In genomic region chr20:44211177-44212039, GRCh38 we compare ENCODE assay signal across 8 cellular contexts. TPM values are rescaled to one million over a fixed set of nuclear protein-coding genes. Genes with fewer than 3 reads are reported as not detected.
DNase-seq lines count a peak whose midpoint lies in the region; ATAC-seq, FAIRE-seq and TF ChIP-seq lines count a peak whose summit lies in the region.

No MANE protein-coding gene starts in this region.

- intact Hi-C loops in lower lobe of right lung (cut with DNase I) (no loop called here), thyroid gland (cut with DNase I) (loop anchor here (10.0 kb wide), 2 partner anchors 173 to 263 kb away; partner anchors contain the start of gene TTPAL)

- ATAC-seq in lower lobe of right lung (no peak), HG02973 (IDR thresholded peaks at IDR 0.05; ENCODE audit: unreplicated experiment) (no peak), left lobe of liver (no peak)

- H3K36me3 ChIP-seq in ACC112 (ENCODE audit: insufficient read depth, low read length) (0 out of 2 replicates have a peak, but pooled peaks cover under 1% of the 10 kb centered on the region), bronchial epithelial cell (ENCODE audit: control insufficient read depth, insufficient read depth, low read length) (no peaks in the 10 kb centered on the region), lower lobe of right lung (peaks cover 3% of the 10 kb centered on the region), thyroid gland (no peaks in the 10 kb centered on the region)

- TF ChIP-seq CTCF in GM12864 (IDR thresholded peaks at IDR 0.05; ENCODE audit: low read depth, low read length, missing control alignments) (no peak), bronchial epithelial cell (IDR thresholded peaks at IDR 0.05; ENCODE audit: insufficient read depth, low read length, severe bottlenecking) (no peak), lower lobe of right lung (IDR thresholded peaks at IDR 0.05) (no peak), thyroid gland (IDR thresholded peaks at IDR 0.05) (no peak)

- 14 to 22% methylated on average over 17 to 23 of the region's 24 CpGs for WGBS in thyroid gland, 2 donors

- no peaks in the 10 kb centered on the region for H3K27me3 ChIP-seq in ACC112 (ENCODE audit: insufficient read depth, low read length)
- no peaks in the 10 kb centered on the region for H3K27me3 ChIP-seq in bronchial epithelial cell (ENCODE audit: control insufficient read depth, insufficient read depth, low read length)
- no peaks in the 10 kb centered on the region for H3K27me3 ChIP-seq in lower lobe of right lung (ENCODE audit: low read depth)
- H3K27me3 ChIP-seq in thyroid gland = no peaks in the 10 kb centered on the region

- no peak for TF ChIP-seq POLR2A in thyroid gland (IDR thresholded peaks at IDR 0.05)

- DNase-seq in GM12864 (ENCODE audit: low read depth) (no peak), NCI-H2227 (lab: John Stamatoyannopoulos, UW; ENCODE audit: unreplicated experiment) (peak; percentile 72), bronchial epithelial cell (ENCODE audit: low read depth) (no peak), lower lobe of right lung (no peak), thyroid gland (peak in 1 of 2 donors; percentile 23), left lobe of liver (ENCODE audit: low spot score) (no peak)

- no peak overlapping the region for H2AFZ ChIP-seq in ACC112 (ENCODE audit: low read length, unreplicated experiment)

- H3K27ac ChIP-seq in ACC112 (ENCODE audit: low read depth, low read length) = peak overlapping the region; percentile 71
- H3K27ac ChIP-seq in lower lobe of right lung = peak overlapping the region; percentile 95
- H3K27ac ChIP-seq in thyroid gland = peak overlapping the region; percentile 84 to 92 (median 91)

- H3K4me1 ChIP-seq in ACC112 (ENCODE audit: control insufficient read depth, insufficient read depth, low read length, unreplicated experiment) (peaks cover 25% of the 10 kb centered on the region), lower lobe of right lung (peaks cover 43% of the 10 kb centered on the region), thyroid gland (peaks cover 27 to 31% of the 10 kb centered on the region in 2 donors)

- peaks cover 38% of the 10 kb centered on the region for H3K79me2 ChIP-seq in ACC112 (ENCODE audit: control insufficient read depth, insufficient read depth, low read length, unreplicated experiment)

- no peak for FAIRE-seq in bronchial epithelial cell (lab: Jason Lieb, UNC)

- no peaks in the 10 kb centered on the region for H3K9me3 ChIP-seq in lower lobe of right lung
- H3K9me3 ChIP-seq in thyroid gland = no peaks in the 10 kb centered on the region

- H3K4me3 ChIP-seq in ACC112 (ENCODE audit: low read depth, low read length) (peak overlapping the region; percentile 78), GM12864 (ENCODE audit: low read depth, low read length) (peak overlapping the region; percentile 49), bronchial epithelial cell (ENCODE audit: low read depth, low read length) (peak overlapping the region; percentile 57), lower lobe of right lung (peak overlapping the region; percentile 89), thyroid gland (replicated peaks in 1 of 3) (peak overlapping the region; percentile 49 to 83 (median 52))

RNA-seq across cellular contexts. Expression of gene OSER1, which starts 0.8 kb away (rescaled TPM):
- total RNA-seq in bronchial epithelial cell (31.9 and 53.2 TPM in 2 replicates), lower lobe of right lung (32.9 TPM), thyroid gland (10 to 100 TPM; 36.2 to 56.4 (median 43.0) TPM), left lobe of liver (11.8 TPM)

RNA-seq across cellular contexts. Expression of gene JPH2, which starts 24.4 kb away (rescaled TPM):
- under 0.01 TPM in 2 replicates for total RNA-seq in bronchial epithelial cell
- 4.6 TPM for total RNA-seq in lower lobe of right lung
- total RNA-seq in thyroid gland = 1 to 10 TPM in 3 of 4 donors, under 1 TPM in 1; 0.67 to 2.3 (median 1.8) TPM
- total RNA-seq in left lobe of liver = 0.13 TPM

RNA-seq across cellular contexts. Expression of gene GDAP1L1, which starts 35.7 kb away (rescaled TPM):
- not detected in 2 replicates for total RNA-seq in bronchial epithelial cell
- total RNA-seq in lower lobe of right lung = not detected
- under 1 TPM in 1 of 4 donors, not detected in 3; 0.29 TPM for total RNA-seq in thyroid gland
- total RNA-seq in left lobe of liver = not detected
